Comparison of ENCODE assay signal across 16 cellular contexts in the genomic region with DNA sequence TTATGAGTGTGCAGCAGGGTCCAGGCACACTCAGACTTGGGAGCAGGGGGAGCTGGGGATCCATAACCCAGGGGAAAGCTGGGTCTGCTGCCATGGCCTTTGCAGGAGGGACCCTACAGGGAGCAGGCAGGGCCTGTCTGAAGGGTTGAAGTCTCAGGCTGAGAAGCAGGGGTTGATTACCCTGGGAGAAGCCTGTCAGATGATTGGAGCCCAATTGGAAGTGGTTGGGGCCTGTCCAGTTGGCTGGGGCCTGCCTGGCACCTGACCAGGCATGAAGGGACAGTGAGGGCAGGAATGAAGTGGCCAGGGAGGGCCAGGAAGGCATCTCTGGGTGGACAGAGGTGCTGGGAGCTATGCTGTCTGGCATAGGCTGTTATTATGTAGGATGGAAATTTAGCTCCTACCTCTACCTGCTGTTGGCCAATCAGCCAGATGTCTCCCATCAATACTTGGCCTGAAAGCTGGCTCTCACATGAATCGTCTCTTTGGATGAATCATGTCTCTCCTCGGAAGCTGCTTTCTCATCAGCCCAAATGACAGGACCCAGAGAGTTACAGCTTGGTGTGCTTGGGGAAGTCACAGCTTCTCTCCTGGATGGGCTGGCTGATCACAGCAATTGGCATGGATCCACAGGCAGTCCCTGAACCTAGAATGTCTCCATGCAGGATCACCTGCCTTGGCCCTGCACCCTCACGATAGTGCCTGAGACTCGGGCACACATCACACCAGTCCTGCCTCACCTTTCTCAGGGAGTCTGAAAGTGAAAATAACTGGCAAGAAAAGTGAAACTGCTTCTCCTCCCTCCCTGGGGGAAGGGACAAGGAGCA. TPM values are rescaled to one million over a fixed set of nuclear protein-coding genes. Genes with fewer than 3 reads are reported as not detected.
DNase-seq lines count a peak whose midpoint lies in the region; ATAC-seq, FAIRE-seq and TF ChIP-seq lines count a peak whose summit lies in the region.
"Had no signal": no experiment of that assay in that cellular context is flagged by ENCODE, and none has a peak within 500 bp of the region (broad histone marks: within the 10 kb centered on the region; RNA-seq: fewer than 3 reads in every experiment).

No MANE protein-coding gene starts in this region.

- DNase-seq in NOMO-1 treated with dmso at 0.1 percent for 144 hours (lab: John Stamatoyannopoulos, UW; ENCODE audit: unreplicated experiment) (peak; percentile 10), NOMO-1 treated with DMSO at 0.1 percent for 48 hours (lab: John Stamatoyannopoulos, UW; ENCODE audit: unreplicated experiment) (no peak), RWPE2 (ENCODE audit: low spot score) (peak; percentile 19), keratinocyte (ENCODE audit: low read depth, low spot score) (no peak), thyroid gland (peak; percentile 34 to 49), DMS114 treated with DMSO at 0.1 percent for 48 hours (lab: John Stamatoyannopoulos, UW; ENCODE audit: unreplicated experiment) (no peak)
- DNase-seq: activated CD4-positive, alpha-beta memory T cell treated with anti-CD3 and anti-CD28 coated beads for 36 hours; anterior cingulate cortex; effector CD4-positive, alpha-beta T cell; NCI-H524 had no signal

- FAIRE-seq in keratinocyte (lab: Jason Lieb, UNC): peak; percentile 29
- FAIRE-seq: A549 had no signal

- H3K27ac ChIP-seq in RWPE2 (ENCODE audit: poor library complexity, severe bottlenecking) (no peak overlapping the region), keratinocyte (ENCODE audit: control insufficient read depth, insufficient read depth, low read length) (no peak overlapping the region), thyroid gland (peak overlapping the region; percentile 57 to 73 (median 62)), gastroesophageal sphincter (no peak overlapping the region)
- H3K27ac ChIP-seq: A549, testis had no signal

- H3K27me3 ChIP-seq in RWPE2 (ENCODE audit: insufficient read depth, poor library complexity, severe bottlenecking) (no peaks in the 10 kb centered on the region), keratinocyte (ENCODE audit: control insufficient read depth, extremely low read depth, insufficient read depth, low read length) (peaks cover 30% of the 10 kb centered on the region), thyroid gland (no peaks in the 10 kb centered on the region), gastroesophageal sphincter (no peaks in the 10 kb centered on the region)
- H3K27me3 ChIP-seq: testis had no signal

- H3K9me3 ChIP-seq in RWPE2 (ENCODE audit: severe bottlenecking) (no peaks in the 10 kb centered on the region), keratinocyte (ENCODE audit: control insufficient read depth, low read depth, low read length) (no peaks in the 10 kb centered on the region), thyroid gland (no peaks in the 10 kb centered on the region), gastroesophageal sphincter (no peaks in the 10 kb centered on the region)
- H3K9me3 ChIP-seq: A549, testis had no signal

- dilution Hi-C loops in keratinocyte (cut with MboI; ENCODE audit: extremely low pct_ligation_motif_present, low sequenced_read_pairs): no loop called here

- no peak overlapping the region for H3K4me3 ChIP-seq in RWPE2 (ENCODE audit: severe bottlenecking)
- no peak overlapping the region for H3K4me3 ChIP-seq in keratinocyte (ENCODE audit: control insufficient read depth in 2 of 3, extremely low read depth in 1 of 3, insufficient read depth in 2 of 3, low read depth in 1 of 3, low read length in 3 of 3)
- H3K4me3 ChIP-seq in thyroid gland (replicated peaks in 1 of 3): no peak overlapping the region
- no peak overlapping the region for H3K4me3 ChIP-seq in gastroesophageal sphincter
- H3K4me3 ChIP-seq: A549, testis had no signal

- TF ChIP-seq EP300 in gastroesophageal sphincter (IDR thresholded peaks at IDR 0.05): no peak

- no peaks in the 10 kb centered on the region for H3K4me1 ChIP-seq in RWPE2 (ENCODE audit: insufficient read depth, poor library complexity, severe bottlenecking)
- H3K4me1 ChIP-seq in keratinocyte (ENCODE audit: control insufficient read depth, extremely low read depth, insufficient read depth, low read length): no peaks in the 10 kb centered on the region
- peaks cover 47 to 69% of the 10 kb centered on the region in 2 donors for H3K4me1 ChIP-seq in thyroid gland
- peaks cover 0 to 22% (median 0%) of the 10 kb centered on the region in 3 donors for H3K4me1 ChIP-seq in gastroesophageal sphincter
- H3K4me1 ChIP-seq: A549 had no signal

- no peaks in the 10 kb centered on the region for H4K20me1 ChIP-seq in keratinocyte (ENCODE audit: control insufficient read depth, extremely low read depth, insufficient read depth, low read length)

- no peak for TF ChIP-seq POLR2A in thyroid gland (IDR thresholded peaks at IDR 0.05)
- no peak for TF ChIP-seq POLR2A in gastroesophageal sphincter (IDR thresholded peaks at IDR 0.05)

- TF ChIP-seq CTCF in RWPE2 (IDR thresholded peaks at IDR 0.05; ENCODE audit: poor library complexity, severe bottlenecking) (no peak), keratinocyte (optimal IDR thresholded peaks at IDR 0.05 in 1 of 3, IDR thresholded peaks at IDR 0.05 in 1 of 3, conservative IDR thresholded peaks at IDR 0.05 in 1 of 3; ENCODE audit: extremely low read depth in 1 of 3, insufficient read depth in 2 of 3, low read length in 3 of 3) (no peak), thyroid gland (IDR thresholded peaks at IDR 0.05) (no peak), gastroesophageal sphincter (IDR thresholded peaks at IDR 0.05) (no peak)

- H3K79me2 ChIP-seq in keratinocyte (ENCODE audit: control insufficient read depth, insufficient read depth, low read length): no peaks in the 10 kb centered on the region

- H3K4me2 ChIP-seq in keratinocyte (ENCODE audit: control insufficient read depth, extremely low read depth, insufficient read depth, low read depth, low read length): no peak overlapping the region
- H3K4me2 ChIP-seq: A549 had no signal

- H3K9me1 ChIP-seq in keratinocyte (ENCODE audit: control insufficient read depth, extremely low read depth, insufficient read depth, low read length): no peaks in the 10 kb centered on the region

- intact Hi-C loops in thyroid gland (cut with DNase I): no loop called here

- H3K9ac ChIP-seq in keratinocyte (ENCODE audit: control insufficient read depth, extremely low read depth, insufficient read depth, low read length): no peak overlapping the region

- 63 to 65% methylated on average over 4 of the region's 4 CpGs for WGBS in thyroid gland, 2 donors
- 40% methylated on average over 1 of the region's 4 CpGs; no CpG with 5 or more reads in 1 of the 2 donors for WGBS in gastroesophageal sphincter (ENCODE audit: low coverage in 1 of 2), 2 donors

- no peak overlapping the region for H2AFZ ChIP-seq in keratinocyte (ENCODE audit: control insufficient read depth, low read length)

- H3K36me3 ChIP-seq in RWPE2 (ENCODE audit: low read depth) (no peaks in the 10 kb centered on the region), keratinocyte (ENCODE audit: control insufficient read depth in 2 of 2, extremely low read depth in 1 of 2, insufficient read depth in 2 of 2, low read length in 2 of 2) (no peaks in the 10 kb centered on the region), thyroid gland (no peaks in the 10 kb centered on the region), gastroesophageal sphincter (no peaks in the 10 kb centered on the region)

- ATAC-seq in RWPE2 (ENCODE audit: low read depth): peak; percentile 41; the same call in 2 of the 3 replicates
- ATAC-seq in gastroesophageal sphincter: no peak
- no peak for ATAC-seq in HG02973 (IDR thresholded peaks at IDR 0.05; ENCODE audit: unreplicated experiment)
- ATAC-seq: Right ventricle myocardium inferior had no signal

RNA-seq across cellular contexts. Expression of gene SLCO2A1, which starts 27.5 kb away (rescaled TPM):
- 0.80 to 1.8 TPM (median 0.93 TPM) in 3 replicates for polyA plus RNA-seq in keratinocyte
- 0.14 TPM for polyA plus RNA-seq in keratinocyte (2011; ENCODE audit: low read depth)
- polyA plus RNA-seq in keratinocyte (2011; cell fraction: cytosol; rRNA removed): 0.94 and 0.96 TPM in 2 replicates
- 5.6 and 9.9 TPM in 2 replicates for polyA plus RNA-seq in keratinocyte (2011; cell fraction: nucleus; rRNA removed)
- polyA plus RNA-seq in keratinocyte (2012; ENCODE audit: low replicate concordance): 1.2 and 1.5 TPM in 2 replicates
- polyA minus RNA-seq in keratinocyte: 1.5 to 7.7 TPM (median 2.0 TPM) in 3 replicates
- polyA minus RNA-seq in keratinocyte (2011; cell fraction: cytosol; rRNA and poly(A)+ RNA removed): 2.9 TPM
- 2.5 and 5.5 TPM in 2 replicates for polyA minus RNA-seq in keratinocyte (2011; cell fraction: nucleus; rRNA and poly(A)+ RNA removed)
- 10 to 100 TPM; 26.0 to 76.6 (median 41.0) TPM for total RNA-seq in thyroid gland
- total RNA-seq in gastroesophageal sphincter: 10 to 100 TPM in 3 of 4 donors, 1 to 10 TPM in 1; 7.8 to 12.0 (median 11.1) TPM
- total RNA-seq: activated CD4-positive, alpha-beta memory T cell treated with anti-CD3 and anti-CD28 coated beads for 36 hours had no signal
- polyA plus RNA-seq: neural cell had no signal

Comparison
In these comparisons a context has a peak if more than half of its experiments do, and no peak if none do; other contexts are left out.
1. DNase-seq: peak in NOMO-1 treated with dmso at 0.1 percent for 144 hours (single experiment), RWPE2 (single experiment) and thyroid gland (2 of 2); none in NOMO-1 treated with DMSO at 0.1 percent for 48 hours (single experiment), keratinocyte (single experiment) and DMS114 treated with DMSO at 0.1 percent for 48 hours (single experiment).
2. H3K27ac ChIP-seq: peak in thyroid gland (3 of 3); none in RWPE2 (single experiment), keratinocyte (single experiment) and gastroesophageal sphincter (0 of 4).